In the genomic region with DNA sequence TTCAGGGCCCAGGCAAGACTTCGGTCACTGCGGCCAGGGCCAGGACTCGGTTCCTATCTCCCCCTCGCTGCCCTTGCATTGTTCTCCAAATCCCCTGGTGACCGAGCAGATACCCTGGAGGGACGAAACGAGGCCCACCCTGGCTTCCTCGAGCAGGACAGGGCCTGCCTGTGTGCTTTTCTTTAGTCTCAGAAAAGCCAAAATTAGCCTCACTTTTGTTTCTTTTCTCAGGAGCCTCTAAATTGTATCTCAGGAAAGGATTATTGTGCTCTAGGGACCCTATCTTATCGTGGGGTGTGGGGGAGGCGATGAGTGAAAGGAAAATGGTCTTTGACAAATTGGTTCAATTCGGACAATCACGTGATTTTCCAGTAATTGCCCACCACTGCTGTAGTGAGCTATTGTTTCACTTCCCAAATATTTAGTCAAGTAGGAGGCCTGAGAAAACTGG, we compare ENCODE assay signal across 1 cellular context.
TF ChIP-seq lines count a peak whose summit lies in the region.

No MANE protein-coding gene starts in this region.

TF ChIP-seq in GM23338, 12 proteins besides CTCF, POLR2A, EP300 and RAD21 (continued from another document):
- TF ChIP-seq, protein P1, sequence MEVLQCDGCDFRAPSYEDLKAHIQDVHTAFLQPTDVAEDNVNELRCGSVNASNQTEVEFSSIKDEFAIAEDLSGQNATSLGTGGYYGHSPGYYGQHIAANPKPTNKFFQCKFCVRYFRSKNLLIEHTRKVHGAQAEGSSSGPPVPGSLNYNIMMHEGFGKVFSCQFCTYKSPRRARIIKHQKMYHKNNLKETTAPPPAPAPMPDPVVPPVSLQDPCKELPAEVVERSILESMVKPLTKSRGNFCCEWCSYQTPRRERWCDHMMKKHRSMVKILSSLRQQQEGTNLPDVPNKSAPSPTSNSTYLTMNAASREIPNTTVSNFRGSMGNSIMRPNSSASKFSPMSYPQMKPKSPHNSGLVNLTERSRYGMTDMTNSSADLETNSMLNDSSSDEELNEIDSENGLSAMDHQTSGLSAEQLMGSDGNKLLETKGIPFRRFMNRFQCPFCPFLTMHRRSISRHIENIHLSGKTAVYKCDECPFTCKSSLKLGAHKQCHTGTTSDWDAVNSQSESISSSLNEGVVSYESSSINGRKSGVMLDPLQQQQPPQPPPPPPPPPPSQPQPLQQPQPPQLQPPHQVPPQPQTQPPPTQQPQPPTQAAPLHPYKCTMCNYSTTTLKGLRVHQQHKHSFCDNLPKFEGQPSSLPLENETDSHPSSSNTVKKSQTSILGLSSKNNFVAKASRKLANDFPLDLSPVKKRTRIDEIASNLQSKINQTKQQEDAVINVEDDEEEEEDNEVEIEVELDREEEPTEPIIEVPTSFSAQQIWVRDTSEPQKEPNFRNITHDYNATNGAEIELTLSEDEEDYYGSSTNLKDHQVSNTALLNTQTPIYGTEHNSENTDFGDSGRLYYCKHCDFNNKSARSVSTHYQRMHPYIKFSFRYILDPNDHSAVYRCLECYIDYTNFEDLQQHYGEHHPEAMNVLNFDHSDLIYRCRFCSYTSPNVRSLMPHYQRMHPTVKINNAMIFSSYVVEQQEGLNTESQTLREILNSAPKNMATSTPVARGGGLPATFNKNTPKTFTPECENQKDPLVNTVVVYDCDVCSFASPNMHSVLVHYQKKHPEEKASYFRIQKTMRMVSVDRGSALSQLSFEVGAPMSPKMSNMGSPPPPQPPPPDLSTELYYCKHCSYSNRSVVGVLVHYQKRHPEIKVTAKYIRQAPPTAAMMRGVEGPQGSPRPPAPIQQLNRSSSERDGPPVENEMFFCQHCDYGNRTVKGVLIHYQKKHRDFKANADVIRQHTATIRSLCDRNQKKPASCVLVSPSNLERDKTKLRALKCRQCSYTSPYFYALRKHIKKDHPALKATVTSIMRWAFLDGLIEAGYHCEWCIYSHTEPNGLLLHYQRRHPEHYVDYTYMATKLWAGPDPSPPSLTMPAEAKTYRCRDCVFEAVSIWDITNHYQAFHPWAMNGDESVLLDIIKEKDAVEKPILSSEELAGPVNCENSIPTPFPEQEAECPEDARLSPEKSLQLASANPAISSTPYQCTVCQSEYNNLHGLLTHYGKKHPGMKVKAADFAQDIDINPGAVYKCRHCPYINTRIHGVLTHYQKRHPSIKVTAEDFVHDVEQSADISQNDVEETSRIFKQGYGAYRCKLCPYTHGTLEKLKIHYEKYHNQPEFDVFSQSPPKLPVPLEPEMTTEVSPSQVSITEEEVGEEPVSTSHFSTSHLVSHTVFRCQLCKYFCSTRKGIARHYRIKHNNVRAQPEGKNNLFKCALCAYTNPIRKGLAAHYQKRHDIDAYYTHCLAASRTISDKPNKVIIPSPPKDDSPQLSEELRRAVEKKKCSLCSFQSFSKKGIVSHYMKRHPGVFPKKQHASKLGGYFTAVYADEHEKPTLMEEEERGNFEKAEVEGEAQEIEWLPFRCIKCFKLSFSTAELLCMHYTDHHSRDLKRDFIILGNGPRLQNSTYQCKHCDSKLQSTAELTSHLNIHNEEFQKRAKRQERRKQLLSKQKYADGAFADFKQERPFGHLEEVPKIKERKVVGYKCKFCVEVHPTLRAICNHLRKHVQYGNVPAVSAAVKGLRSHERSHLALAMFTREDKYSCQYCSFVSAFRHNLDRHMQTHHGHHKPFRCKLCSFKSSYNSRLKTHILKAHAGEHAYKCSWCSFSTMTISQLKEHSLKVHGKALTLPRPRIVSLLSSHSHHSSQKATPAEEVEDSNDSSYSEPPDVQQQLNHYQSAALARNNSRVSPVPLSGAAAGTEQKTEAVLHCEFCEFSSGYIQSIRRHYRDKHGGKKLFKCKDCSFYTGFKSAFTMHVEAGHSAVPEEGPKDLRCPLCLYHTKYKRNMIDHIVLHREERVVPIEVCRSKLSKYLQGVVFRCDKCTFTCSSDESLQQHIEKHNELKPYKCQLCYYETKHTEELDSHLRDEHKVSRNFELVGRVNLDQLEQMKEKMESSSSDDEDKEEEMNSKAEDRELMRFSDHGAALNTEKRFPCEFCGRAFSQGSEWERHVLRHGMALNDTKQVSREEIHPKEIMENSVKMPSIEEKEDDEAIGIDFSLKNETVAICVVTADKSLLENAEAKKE (CRISPR knock-in tag; IDR thresholded peaks at IDR 0.05) = no peak
- TF ChIP-seq ZNF114 (CRISPR knock-in tag; IDR thresholded peaks at IDR 0.05) (no peak), JUNB (IDR thresholded peaks at IDR 0.05; ENCODE audit: unreplicated experiment) (no peak)
